In the genomic region with DNA sequence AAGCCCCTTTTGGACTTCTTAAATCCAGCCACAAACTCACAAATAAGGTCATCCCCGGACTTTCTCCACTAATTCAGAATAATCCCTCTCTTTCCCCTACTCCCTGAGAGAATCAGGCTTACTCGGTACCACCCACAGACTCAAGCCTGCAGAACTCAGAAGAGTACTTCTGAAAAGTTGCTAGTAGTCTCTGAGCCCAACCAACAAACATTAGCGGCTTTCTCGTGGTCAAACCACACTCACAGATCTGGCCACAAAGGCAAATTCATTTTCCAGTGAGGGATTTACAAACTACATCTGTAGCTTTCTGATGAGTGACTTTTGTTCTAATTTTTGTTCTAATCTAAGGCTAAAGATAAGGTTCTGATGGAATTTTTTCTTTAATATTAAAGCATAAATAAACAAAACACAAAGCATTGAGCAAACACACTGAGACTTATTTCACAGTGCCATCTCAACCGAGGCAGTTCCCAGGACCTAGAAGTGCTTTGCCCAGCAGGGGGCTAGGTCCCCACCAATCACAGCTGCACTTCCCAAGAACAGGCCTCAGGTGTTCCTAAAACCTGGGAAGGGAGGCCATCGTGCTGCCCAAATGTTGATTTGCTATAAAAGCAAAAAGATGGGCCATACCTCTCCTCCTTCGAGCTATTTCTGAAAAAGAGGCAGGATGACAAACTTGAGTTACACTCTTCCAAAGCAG, we compare ENCODE assay signal across 1 cellular context.
TF ChIP-seq lines count a peak whose summit lies in the region.

No MANE protein-coding gene starts in this region.

TF ChIP-seq in GM23338, 12 proteins besides CTCF, POLR2A, EP300 and RAD21 (continued from another document):
- TF ChIP-seq ZNF462 (CRISPR knock-in tag; IDR thresholded peaks at IDR 0.05) = no peak
- TF ChIP-seq STAT1 (IDR thresholded peaks at IDR 0.05; ENCODE audit: unreplicated experiment) = no peak
- no peak for TF ChIP-seq ZNF114 (CRISPR knock-in tag; IDR thresholded peaks at IDR 0.05)
- TF ChIP-seq ZNF331 (CRISPR knock-in tag; IDR thresholded peaks at IDR 0.05; ENCODE audit: low read depth) = no peak
- TF ChIP-seq EZH2 (IDR thresholded peaks at IDR 0.05; ENCODE audit: low read depth, unreplicated experiment) = no peak
- TF ChIP-seq NANOG (IDR thresholded peaks at IDR 0.05; ENCODE audit: borderline replicate concordance) = no peak
- no peak for TF ChIP-seq JUNB (IDR thresholded peaks at IDR 0.05; ENCODE audit: unreplicated experiment)
- no peak for TF ChIP-seq CREB1 (CRISPR knock-in tag; IDR thresholded peaks at IDR 0.05; ENCODE audit: low read depth)
TF ChIP-seq in GM23338: peak in this region for 0.
